In genomic region chr7:1320616-1321289, GRCh38 we compare ENCODE assay signal across 21 cellular contexts.
A peak's percentile ranks its signal among the peaks of the same experiment; 100 is the strongest.
DNase-seq lines count a peak whose midpoint lies in the region; ATAC-seq, FAIRE-seq and TF ChIP-seq lines count a peak whose summit lies in the region.
"Had no signal": no experiment of that assay in that cellular context is flagged by ENCODE, and none has a peak within 500 bp of the region (broad histone marks: within the 10 kb centered on the region; RNA-seq: fewer than 3 reads in every experiment).

No MANE protein-coding gene starts in this region.

- peak; percentile 6 for ATAC-seq in stimulated activated naive CD8-positive, alpha-beta T cell treated with anti-CD3 and anti-CD28 coated beads, Interleukin-15, Interleukin-2, amounts not matched to agents 100 U/mL and 50 U/mL, for 24 hours
- ATAC-seq in stimulated activated naive CD8-positive, alpha-beta T cell treated with anti-CD3 and anti-CD28 coated beads, Interleukin-15, amount 100 ng/mL, for 72 hours: no peak
- no peak for ATAC-seq in lower lobe of right lung
- ATAC-seq in GM21390 (IDR thresholded peaks at IDR 0.05; ENCODE audit: unreplicated experiment): no peak
- no peak for ATAC-seq in HG02623 (IDR thresholded peaks at IDR 0.05; ENCODE audit: unreplicated experiment)
- ATAC-seq: PC-3 had no signal

- H3K27ac ChIP-seq in lower lobe of right lung: no peak overlapping the region

- intact Hi-C loops in lower lobe of right lung (cut with DNase I): no loop called here

- no peaks in the 10 kb centered on the region for H3K9me3 Mint-ChIP-seq in stimulated activated naive CD8-positive, alpha-beta T cell treated with anti-CD3 and anti-CD28 coated beads, Interleukin-15, amount 100 ng/mL, for 72 hours
- H3K9me3 Mint-ChIP-seq: CD4-positive, CD25-positive, alpha-beta regulatory T cell had no signal

- no peaks in the 10 kb centered on the region for H3K4me1 Mint-ChIP-seq in stimulated activated naive CD8-positive, alpha-beta T cell treated with anti-CD3 and anti-CD28 coated beads, Interleukin-15, amount 100 ng/mL, for 72 hours
- H3K4me1 Mint-ChIP-seq: B cell; CD4-positive, CD25-positive, alpha-beta regulatory T cell had no signal

- DNase-seq in stimulated activated naive CD8-positive, alpha-beta T cell treated with anti-CD3 and anti-CD28 coated beads, Interleukin-15, Interleukin-2, amounts not matched to agents 100 U/mL and 50 U/mL, for 24 hours: no peak
- DNase-seq in stimulated activated naive CD8-positive, alpha-beta T cell treated with anti-CD3 and anti-CD28 coated beads, Interleukin-15, amount 100 ng/mL, for 72 hours: no peak
- DNase-seq in bronchial epithelial cell (ENCODE audit: low read depth) (no peak), lower lobe of right lung (peak; percentile 30), urothelium cell line (ENCODE audit: low spot score) (no peak)
- DNase-seq in effector CD4-positive, alpha-beta T cell: no peak
- DNase-seq: CD4-positive, CD25-positive, alpha-beta regulatory T cell; COR-L47; HCEC 1CT; KG1; NCI-H1694 treated with DMSO at 0.1 percent for 48 hours; NCI-H2107; NCI-H2227 treated with DMSO at 0.1 percent for 48 hours; NCI-H510A treated with DMSO at 0.1 percent for 48 hours; NCI-H82; PC-3; RPMI8226 had no signal

- H3K27me3 ChIP-seq in bronchial epithelial cell (ENCODE audit: control insufficient read depth, insufficient read depth, low read length) (no peaks in the 10 kb centered on the region), lower lobe of right lung (ENCODE audit: low read depth) (peaks cover 50% of the 10 kb centered on the region)

- H3K27ac Mint-ChIP-seq in stimulated activated naive CD8-positive, alpha-beta T cell treated with anti-CD3 and anti-CD28 coated beads, Interleukin-15, amount 100 ng/mL, for 72 hours: peak overlapping the region in 1 of 2 donors; percentile 63
- H3K27ac Mint-ChIP-seq: B cell; CD4-positive, CD25-positive, alpha-beta regulatory T cell had no signal

- no peak overlapping the region for H3K4me3 Mint-ChIP-seq in stimulated activated naive CD8-positive, alpha-beta T cell treated with anti-CD3 and anti-CD28 coated beads, Interleukin-15, amount 100 ng/mL, for 72 hours
- H3K4me3 Mint-ChIP-seq: B cell; CD4-positive, CD25-positive, alpha-beta regulatory T cell had no signal

- H3K27me3 Mint-ChIP-seq in stimulated activated naive CD8-positive, alpha-beta T cell treated with anti-CD3 and anti-CD28 coated beads, Interleukin-15, amount 100 ng/mL, for 72 hours: peaks cover 48% of the 10 kb centered on the region

- H3K4me3 ChIP-seq in bronchial epithelial cell (ENCODE audit: low read depth, low read length) (no peak overlapping the region), lower lobe of right lung (no peak overlapping the region)

- TF ChIP-seq CTCF in bronchial epithelial cell (IDR thresholded peaks at IDR 0.05; ENCODE audit: insufficient read depth, low read length, severe bottlenecking): no peak
- no peak for TF ChIP-seq CTCF in lower lobe of right lung (IDR thresholded peaks at IDR 0.05)

- H3K9me3 ChIP-seq in lower lobe of right lung: no peaks in the 10 kb centered on the region

- peak; percentile 82 for FAIRE-seq in bronchial epithelial cell (lab: Jason Lieb, UNC)
- FAIRE-seq in urothelium cell line (lab: Jason Lieb, UNC): peak; percentile 100
- FAIRE-seq: G401.6 had no signal

- H3K36me3 ChIP-seq in bronchial epithelial cell (ENCODE audit: control insufficient read depth, insufficient read depth, low read length) (no peaks in the 10 kb centered on the region), lower lobe of right lung (no peaks in the 10 kb centered on the region)

- H3K4me1 ChIP-seq in lower lobe of right lung: no peaks in the 10 kb centered on the region
